In the genomic region with DNA sequence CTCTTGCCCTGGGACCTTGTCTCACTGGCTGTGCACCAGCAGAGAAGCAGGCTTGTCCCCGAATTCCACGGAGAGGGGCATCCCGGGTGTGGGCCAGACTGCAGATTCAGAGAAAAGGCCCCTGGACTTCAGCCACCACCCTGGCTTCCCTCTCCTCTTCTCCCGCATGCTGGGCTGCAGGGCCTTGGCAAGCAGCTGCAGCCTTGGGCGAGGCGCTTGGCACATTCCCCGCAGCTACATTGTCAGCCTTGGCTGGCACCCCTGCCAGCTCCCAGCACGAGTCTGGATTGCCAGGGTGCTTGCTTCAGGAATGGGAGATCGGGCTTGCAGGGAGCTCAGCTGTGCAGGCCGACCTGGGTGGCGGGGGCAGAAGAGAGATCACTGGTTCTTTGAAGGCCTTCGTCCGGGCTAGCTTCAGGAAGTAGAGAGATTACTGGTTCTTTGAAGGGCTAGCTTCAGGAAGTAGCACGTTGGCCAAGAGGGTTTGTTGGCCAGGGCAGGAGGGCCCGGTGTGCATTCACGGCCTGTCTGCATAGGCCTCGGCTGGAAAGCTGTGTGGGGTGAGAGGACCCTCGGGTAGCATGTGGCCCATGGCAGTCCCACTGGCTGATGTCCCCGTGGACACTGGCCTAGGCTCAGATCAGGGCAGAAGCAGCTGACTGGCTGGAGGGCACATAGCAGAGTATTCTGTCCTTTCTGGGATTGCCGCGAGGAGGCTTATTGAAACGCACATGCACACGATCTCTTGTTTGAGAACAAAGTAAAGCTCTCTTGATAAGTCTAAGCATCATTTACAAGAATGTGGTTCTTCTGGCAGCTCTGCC, we compare ENCODE assay signal across 6 cellular contexts. TPM values are rescaled to one million over a fixed set of nuclear protein-coding genes. Genes with fewer than 3 reads are reported as not detected.
DNase-seq lines count a peak whose midpoint lies in the region; ATAC-seq and TF ChIP-seq lines count a peak whose summit lies in the region.

No MANE protein-coding gene starts in this region.

- 24 to 65% (median 34%) methylated on average over 4 to 23 of the region's 23 CpGs for WGBS in spleen, 5 donors

- peaks cover 23 to 64% (median 47%) of the 10 kb centered on the region in 6 donors for H3K4me1 ChIP-seq in spleen

- ATAC-seq in GM21515 (IDR thresholded peaks at IDR 0.05; ENCODE audit: unreplicated experiment) (no peak), GM21737 (IDR thresholded peaks at IDR 0.05; ENCODE audit: unreplicated experiment) (no peak)

- H3K27me3 ChIP-seq in spleen (replicated peaks in 1 of 7) = no peaks in the 10 kb centered on the region

- no peak for TF ChIP-seq POLR2A in spleen (IDR thresholded peaks at IDR 0.05)

- intact Hi-C loops in spleen (cut with DNase I; ENCODE audit: low total_unique reads) = no loop called here

- TF ChIP-seq CTCF in fibroblast of the aortic adventitia (IDR thresholded peaks at IDR 0.05; ENCODE audit: insufficient read depth, low read length) = no peak
- no peak for TF ChIP-seq CTCF in spleen (IDR thresholded peaks at IDR 0.05 in 8 of 11, conservative IDR thresholded peaks at IDR 0.05 in 3 of 11)

- DNase-seq in C1 segment of cervical spinal cord (lab: John Stamatoyannopoulos, UW) (peak in 12 of 14 donors; percentile 28 to 79 (median 56)), NCI-H446 treated with DMSO at 0.1 percent for 48 hours (lab: John Stamatoyannopoulos, UW) (peak; percentile 57), fibroblast of the aortic adventitia (ENCODE audit: low read depth) (peak; percentile 48), spleen (peak; percentile 80)

- peak overlapping the region; percentile 66 to 95 (median 93) for H3K27ac ChIP-seq in spleen

- H3K9me3 ChIP-seq in spleen = peaks cover 0 to 10% (median 4%) of the 10 kb centered on the region in 8 donors

- peaks cover 0 to 18% (median 0%) of the 10 kb centered on the region in 6 donors for H3K36me3 ChIP-seq in spleen

- H3K4me3 ChIP-seq in fibroblast of the aortic adventitia (ENCODE audit: low read depth, low read length) (peak overlapping the region; percentile 48), spleen (peak overlapping the region in 4 of 8 donors; percentile 28 to 88 (median 72))

RNA-seq across cellular contexts. Expression of a gene that starts 2.7 kb away (rescaled TPM):
- total RNA-seq in fibroblast of the aortic adventitia (ENCODE audit: low replicate concordance) (9.3 and 15.5 TPM in 2 replicates), spleen (10 to 100 TPM; 14.9 to 28.1 (median 23.2) TPM)
- 1 to 10 TPM; 5.1 to 9.7 (median 6.9) TPM for polyA plus RNA-seq in spleen

RNA-seq across cellular contexts. Expression of a gene that starts 3.1 kb away (rescaled TPM):
- 75.4 and 111 TPM in 2 replicates for total RNA-seq in fibroblast of the aortic adventitia (ENCODE audit: low replicate concordance)
- total RNA-seq in spleen = 100 to 1,000 TPM; 132 to 173 (median 136) TPM
- 100 to 1,000 TPM in 2 of 3 donors, 10 to 100 TPM in 1; 77.3 to 135 (median 108) TPM for polyA plus RNA-seq in spleen

RNA-seq across cellular contexts. Expression of a gene that starts 36.7 kb away (rescaled TPM):
- total RNA-seq in fibroblast of the aortic adventitia (ENCODE audit: low replicate concordance) (3.1 and 6.1 TPM in 2 replicates), spleen (1 to 10 TPM in 6 of 7 donors, under 1 TPM in 1; 0.68 to 2.8 (median 1.7) TPM)
- polyA plus RNA-seq in spleen = 1 to 10 TPM in 1 of 3 donors, under 1 TPM in 2; 0.48 to 1.5 (median 0.49) TPM

RNA-seq across cellular contexts. Expression of a gene that starts 39.6 kb away (rescaled TPM):
- total RNA-seq in fibroblast of the aortic adventitia (ENCODE audit: low replicate concordance) = 5.6 and 8.8 TPM in 2 replicates
- 10 to 100 TPM in 5 of 7 donors, 1 to 10 TPM in 2; 6.7 to 72.9 (median 14.7) TPM for total RNA-seq in spleen
- polyA plus RNA-seq in spleen = 1 to 10 TPM; 3.2 to 5.3 (median 3.2) TPM

RNA-seq across cellular contexts. Expression of a gene that starts 53.5 kb away (rescaled TPM):
- total RNA-seq in fibroblast of the aortic adventitia (ENCODE audit: low replicate concordance) (0.54 TPM in 1 of 2 replicates, not detected in the other), spleen (not detected)
- polyA plus RNA-seq in spleen = under 1 TPM; 0.03 to 0.26 (median 0.07) TPM
